Comparison of ENCODE assay signal across 8 cellular contexts in genomic region chr9:127903557-127904475, GRCh38. TPM values are rescaled to one million over a fixed set of nuclear protein-coding genes. Genes with fewer than 3 reads are reported as not detected.
DNase-seq lines count a peak whose midpoint lies in the region; ATAC-seq and TF ChIP-seq lines count a peak whose summit lies in the region.

No MANE protein-coding gene starts in this region.

- peak; percentile 35 for ATAC-seq in GM19043 (IDR thresholded peaks at IDR 0.05; ENCODE audit: low read depth, unreplicated experiment)

- H3K27me3 ChIP-seq in liver (ENCODE audit: control insufficient read depth in 4 of 4, insufficient read depth in 4 of 4, low read length in 3 of 4): no peaks in the 10 kb centered on the region

- no peaks in the 10 kb centered on the region for H3K9me3 ChIP-seq in liver (ENCODE audit: control insufficient read depth in 4 of 4, low read length in 3 of 4)

- WGBS in liver: 62% methylated on average over 17 of the region's 17 CpGs

- H3K27me3 Mint-ChIP-seq in activated naive CD8-positive, alpha-beta T cell treated with anti-CD3 and anti-CD28 coated beads for 36 hours: no peaks in the 10 kb centered on the region

- DNase-seq in RKO (ENCODE audit: low spot score) (peak; percentile 84), NCI-H524 (lab: John Stamatoyannopoulos, UW) (no peak), AG08396 (ENCODE audit: low spot score) (no peak), cerebellar cortex (ENCODE audit: low spot score) (no peak)
- DNase-seq in activated naive CD8-positive, alpha-beta T cell treated with anti-CD3 and anti-CD28 coated beads for 36 hours: peak; percentile 91
- DNase-seq in stimulated activated CD8-positive, alpha-beta memory T cell treated with anti-CD3 and anti-CD28 coated beads, Interleukin-2, amount 100 ng/mL, for 48 hours (ENCODE audit: low read depth in 2 of 2): peak; percentile 87 to 89

- TF ChIP-seq RAD21 in liver (IDR thresholded peaks at IDR 0.05): no peak

- peak overlapping the region; percentile 85 for H3K4me3 Mint-ChIP-seq in activated naive CD8-positive, alpha-beta T cell treated with anti-CD3 and anti-CD28 coated beads for 36 hours

- H3K36me3 ChIP-seq in liver (ENCODE audit: control insufficient read depth in 4 of 4, insufficient read depth in 3 of 4, low read depth in 1 of 4, low read length in 3 of 4): peaks cover 0 to 1% (median 0%) of the 10 kb centered on the region in 4 donors

- peak overlapping the region; percentile 64 for H3K27ac ChIP-seq in liver (ENCODE audit: low read depth in 1 of 2, low read length in 2 of 2)

- H3K4me1 ChIP-seq in liver (ENCODE audit: control insufficient read depth in 4 of 4, insufficient read depth in 4 of 4, low read length in 3 of 4): peaks cover 3 to 11% (median 7%) of the 10 kb centered on the region in 4 donors

- H3K36me3 Mint-ChIP-seq in activated naive CD8-positive, alpha-beta T cell treated with anti-CD3 and anti-CD28 coated beads for 36 hours: peaks cover 15% of the 10 kb centered on the region

- no peak overlapping the region for H3K4me3 ChIP-seq in liver (ENCODE audit: low read depth in 1 of 3, low read length in 3 of 3)

- no peaks in the 10 kb centered on the region for H3K9me3 Mint-ChIP-seq in activated naive CD8-positive, alpha-beta T cell treated with anti-CD3 and anti-CD28 coated beads for 36 hours

- peaks cover 54% of the 10 kb centered on the region for H3K4me1 Mint-ChIP-seq in activated naive CD8-positive, alpha-beta T cell treated with anti-CD3 and anti-CD28 coated beads for 36 hours

- no peak overlapping the region for H3K9ac ChIP-seq in liver (ENCODE audit: low read depth in 1 of 2, low read length in 2 of 2)

- TF ChIP-seq CTCF in liver (IDR thresholded peaks at IDR 0.05; ENCODE audit: low read depth, low read length, missing input control): no peak

- H3K27ac Mint-ChIP-seq in activated naive CD8-positive, alpha-beta T cell treated with anti-CD3 and anti-CD28 coated beads for 36 hours: peak overlapping the region; percentile 97

TF ChIP-seq in liver, 16 proteins besides CTCF, POLR2A, EP300 and RAD21:
- peak; percentile 81 for TF ChIP-seq SP1 (IDR thresholded peaks at IDR 0.05)
- no peak for TF ChIP-seq FOXA1 (IDR thresholded peaks at IDR 0.05)
- TF ChIP-seq GABPA (IDR thresholded peaks at IDR 0.05 in 1 of 2, conservative IDR thresholded peaks at IDR 0.05 in 1 of 2): no peak
- TF ChIP-seq REST (IDR thresholded peaks at IDR 0.05): no peak
- TF ChIP-seq ZBTB33 (IDR thresholded peaks at IDR 0.05): no peak
- TF ChIP-seq NR2F2 (IDR thresholded peaks at IDR 0.05): peak; percentile 96
- TF ChIP-seq YY1 (IDR thresholded peaks at IDR 0.05): no peak
- no peak for TF ChIP-seq ATF3 (IDR thresholded peaks at IDR 0.05)
- no peak for TF ChIP-seq EGR1 (IDR thresholded peaks at IDR 0.05; ENCODE audit: low read depth in 2 of 2)
- no peak for TF ChIP-seq HNF4G (IDR thresholded peaks at IDR 0.05)
- no peak for TF ChIP-seq HNF4A (conservative IDR thresholded peaks at IDR 0.05)
- peak; percentile 66 to 84 for TF ChIP-seq RXRA (IDR thresholded peaks at IDR 0.05)
- TF ChIP-seq MAX (IDR thresholded peaks at IDR 0.05): no peak
- no peak for TF ChIP-seq TAF1 (conservative IDR thresholded peaks at IDR 0.05)
- no peak for TF ChIP-seq FOXA2 (IDR thresholded peaks at IDR 0.05)
- TF ChIP-seq JUND (IDR thresholded peaks at IDR 0.05): no peak

RNA-seq across cellular contexts. Expression of gene ST6GALNAC6, which starts 4.4 kb away (rescaled TPM):
- 10 to 100 TPM; 44.5 to 45.1 TPM for total RNA-seq in activated naive CD8-positive, alpha-beta T cell treated with anti-CD3 and anti-CD28 coated beads for 36 hours
- total RNA-seq in liver: 10 to 100 TPM; 26.9 to 37.7 TPM
- polyA plus RNA-seq in liver: 10 to 100 TPM; 22.5 to 40.4 TPM

RNA-seq across cellular contexts. Expression of gene ST6GALNAC4, which starts 13.0 kb away (rescaled TPM):
- 10 to 100 TPM; 45.3 to 51.2 TPM for total RNA-seq in activated naive CD8-positive, alpha-beta T cell treated with anti-CD3 and anti-CD28 coated beads for 36 hours
- total RNA-seq in liver: 10 to 100 TPM in 1 of 2 donors, 1 to 10 TPM in 1; 4.5 to 83.7 TPM
- polyA plus RNA-seq in liver: 10 to 100 TPM in 1 of 2 donors, 1 to 10 TPM in 1; 2.5 to 10.6 TPM

RNA-seq across cellular contexts. Expression of gene AK1, which starts 26.3 kb away (rescaled TPM):
- total RNA-seq in activated naive CD8-positive, alpha-beta T cell treated with anti-CD3 and anti-CD28 coated beads for 36 hours: 10 to 100 TPM in 1 of 2 experiments, 1 to 10 TPM in 1; 9.9 to 11.7 TPM
- 10 to 100 TPM; 10.6 to 18.7 TPM for total RNA-seq in liver
- 10 to 100 TPM; 40.4 to 78.3 TPM for polyA plus RNA-seq in liver

RNA-seq across cellular contexts. Expression of gene PIP5KL1, which starts 26.8 kb away (rescaled TPM):
- total RNA-seq in activated naive CD8-positive, alpha-beta T cell treated with anti-CD3 and anti-CD28 coated beads for 36 hours: 1 to 10 TPM; 2.3 to 3.2 TPM
- total RNA-seq in liver: 1 to 10 TPM in 1 of 2 donors, under 1 TPM in 1; 0.59 to 1.5 TPM
- under 1 TPM; 0.06 to 0.40 TPM for polyA plus RNA-seq in liver

RNA-seq across cellular contexts. Expression of gene DPM2, which starts 33.8 kb away (rescaled TPM):
- total RNA-seq in activated naive CD8-positive, alpha-beta T cell treated with anti-CD3 and anti-CD28 coated beads for 36 hours: 10 to 100 TPM; 55.4 to 57.6 TPM
- 10 to 100 TPM in 1 of 2 donors, 1 to 10 TPM in 1; 9.3 to 22.0 TPM for total RNA-seq in liver
- polyA plus RNA-seq in liver: 10 to 100 TPM; 22.0 to 25.0 TPM

Comparison
In these comparisons a context has a peak if more than half of its experiments do, and no peak if none do; other contexts are left out.
1. DNase-seq: peak in RKO (single experiment), activated naive CD8-positive, alpha-beta T cell treated with anti-CD3 and anti-CD28 coated beads for 36 hours (single experiment) and stimulated activated CD8-positive, alpha-beta memory T cell treated with anti-CD3 and anti-CD28 coated beads, Interleukin-2, amount 100 ng/mL, for 48 hours (2 of 2); none in NCI-H524 (0 of 2), AG08396 (single experiment) and cerebellar cortex (single experiment).